15 cellular contexts compared by ENCODE assay signal in genomic region chr7:86058649-86059048, GRCh38.
DNase-seq lines count a peak whose midpoint lies in the region; ATAC-seq and TF ChIP-seq lines count a peak whose summit lies in the region.
"Had no signal": no experiment of that assay in that cellular context is flagged by ENCODE, and none has a peak within 500 bp of the region (broad histone marks: within the 10 kb centered on the region; RNA-seq: fewer than 3 reads in every experiment).

No MANE protein-coding gene starts in this region.

- no peak overlapping the region for H3K27ac ChIP-seq in lower lobe of right lung
- no peak overlapping the region for H3K27ac ChIP-seq in aorta (ENCODE audit: low read depth in 1 of 2, low read length in 2 of 2)
- H3K27ac ChIP-seq: BLaER1 had no signal

- H3K36me3 ChIP-seq in lower lobe of right lung, result no peaks in the 10 kb centered on the region
- no peaks in the 10 kb centered on the region for H3K36me3 ChIP-seq in aorta (ENCODE audit: control insufficient read depth in 1 of 2, insufficient read depth in 2 of 2, low read length in 1 of 2)
- H3K36me3 ChIP-seq: BLaER1 had no signal

- H3K9me3 ChIP-seq in lower lobe of right lung (peaks cover 5% of the 10 kb centered on the region), aorta (ENCODE audit: control insufficient read depth, low read length) (peaks cover 5% of the 10 kb centered on the region)

- H3K9me3 Mint-ChIP-seq in CD14-positive monocyte (peaks cover 9 to 41% (median 14%) of the 10 kb centered on the region in 7 donors), WTC11 (peaks cover 24% of the 10 kb centered on the region)

- no peak overlapping the region for H3K4me3 ChIP-seq in lower lobe of right lung
- H3K4me3 ChIP-seq in aorta (ENCODE audit: low read length in 2 of 2), result no peak overlapping the region
- H3K4me3 ChIP-seq: BLaER1 had no signal

- no peak overlapping the region for H3K4me3 Mint-ChIP-seq in CD14-positive monocyte
- H3K4me3 Mint-ChIP-seq in WTC11, result no peak overlapping the region
- H3K4me3 Mint-ChIP-seq: CD8-positive, alpha-beta T cell; H9 had no signal

- ATAC-seq in WTC11 (peak; percentile 38; the same call in 1 of the 2 replicates), lower lobe of right lung (peak; percentile 14 to 50), aorta (ENCODE audit: low FRiP score) (peak; percentile 33), HG03175 (IDR thresholded peaks at IDR 0.05; ENCODE audit: unreplicated experiment) (no peak)
- ATAC-seq: CD8-positive, alpha-beta T cell had no signal

- CTCF ChIA-PET in WTC11 (lab: Charles Lee), result no interaction called here

- intact Hi-C loops in CD14-positive monocyte (cut with micrococcal nuclease), result no loop called here
- intact Hi-C loops in lower lobe of right lung (cut with DNase I), result no loop called here
- intact Hi-C loops in aorta (cut with DNase I), result no loop called here

- no peak overlapping the region for H3K27ac Mint-ChIP-seq in CD14-positive monocyte
- no peak overlapping the region for H3K27ac Mint-ChIP-seq in WTC11
- H3K27ac Mint-ChIP-seq: CD8-positive, alpha-beta T cell; H9 had no signal

- H3K27me3 Mint-ChIP-seq in CD14-positive monocyte (ENCODE audit: low read depth in 3 of 3) (no peaks in the 10 kb centered on the region), WTC11 (ENCODE audit: low read depth) (no peaks in the 10 kb centered on the region)

- no peaks in the 10 kb centered on the region for H3K4me1 ChIP-seq in lower lobe of right lung
- no peaks in the 10 kb centered on the region for H3K4me1 ChIP-seq in aorta (ENCODE audit: control insufficient read depth in 1 of 2, insufficient read depth in 2 of 2, low read length in 2 of 2)
- H3K4me1 ChIP-seq: BLaER1 had no signal

- H3K36me3 Mint-ChIP-seq in CD14-positive monocyte, result no peaks in the 10 kb centered on the region
- H3K36me3 Mint-ChIP-seq in WTC11, result no peaks in the 10 kb centered on the region
- H3K36me3 Mint-ChIP-seq: CD8-positive, alpha-beta T cell had no signal

- POLR2A ChIA-PET in WTC11 (lab: Charles Lee), result no interaction called here

- H3K27me3 ChIP-seq in lower lobe of right lung (ENCODE audit: low read depth) (no peaks in the 10 kb centered on the region), aorta (ENCODE audit: control insufficient read depth in 1 of 2, insufficient read depth in 2 of 2, low read length in 1 of 2) (no peaks in the 10 kb centered on the region)
- H3K27me3 ChIP-seq: BLaER1 had no signal

- DNase-seq in CD14-positive monocyte (ENCODE audit: low spot score) (peak; percentile 33), WTC11 (ENCODE audit: low spot score) (no peak), lower lobe of right lung (peak; percentile 18), aorta (no peak), NOMO-1 (lab: John Stamatoyannopoulos, UW; ENCODE audit: unreplicated experiment in 2 of 2) (no peak), NCI-H226 (no peak)
- DNase-seq: 8988T, Calu3, DMS 273 treated with DMSO at 0.1 percent for 48 hours, DMS79, GDM1, H9 had no signal

- no peak for TF ChIP-seq CTCF in CD14-positive monocyte (IDR thresholded peaks at IDR 0.05)
- no peak for TF ChIP-seq CTCF in WTC11 (IDR thresholded peaks at IDR 0.05)
- TF ChIP-seq CTCF in lower lobe of right lung (IDR thresholded peaks at IDR 0.05), result no peak

- WGBS in aorta, 2 donors, result 67 to 68% methylated on average over 3 of the region's 3 CpGs

- H3K4me1 Mint-ChIP-seq in CD14-positive monocyte (no peaks in the 10 kb centered on the region), WTC11 (no peaks in the 10 kb centered on the region)
- H3K4me1 Mint-ChIP-seq: H9 had no signal

TF ChIP-seq in WTC11, 78 proteins besides CTCF, POLR2A, EP300 and RAD21:
- no peak for TF ChIP-seq CREB1 (CRISPR knock-in tag; IDR thresholded peaks at IDR 0.05)
TF ChIP-seq in WTC11: peak in this region for 0.

Comparison
In these comparisons a context has a peak if more than half of its experiments do, and no peak if none do; other contexts are left out.
1. DNase-seq: peak in CD14-positive monocyte (single experiment) and lower lobe of right lung (single experiment); none in WTC11 (single experiment), aorta (0 of 2), NOMO-1 (0 of 2) and NCI-H226 (single experiment).